Comparison of ENCODE assay signal across 17 cellular contexts in the genomic region with DNA sequence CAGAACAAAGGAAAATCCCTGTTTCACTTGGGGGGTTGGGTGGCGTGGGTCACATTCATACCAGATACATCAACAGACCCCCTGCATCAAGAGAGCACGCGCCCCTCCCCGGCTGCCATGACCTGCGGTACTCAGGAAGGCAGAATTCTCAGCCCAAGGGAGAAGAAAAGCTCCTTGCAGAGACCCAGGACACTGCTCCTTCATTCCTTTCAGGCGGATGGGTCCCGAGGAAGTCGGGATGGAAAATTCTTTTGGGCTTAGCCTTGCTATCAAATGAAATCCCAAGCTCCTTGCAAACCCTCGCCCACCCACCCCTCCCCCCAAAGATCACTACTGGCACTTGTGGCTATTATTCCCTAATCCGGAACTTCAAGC. TPM values are rescaled to one million over a fixed set of nuclear protein-coding genes. Genes with fewer than 3 reads are reported as not detected.
DNase-seq lines count a peak whose midpoint lies in the region; ATAC-seq, FAIRE-seq and TF ChIP-seq lines count a peak whose summit lies in the region.
"Had no signal": no experiment of that assay in that cellular context is flagged by ENCODE, and none has a peak within 500 bp of the region (broad histone marks: within the 10 kb centered on the region; RNA-seq: fewer than 3 reads in every experiment).

No MANE protein-coding gene starts in this region.

- H3F3A ChIP-seq in GM23338 (replicated peaks; ENCODE audit: low read depth) = 0 out of 2 replicates have a peak, but pooled peaks cover 2% of the 10 kb centered on the region
- peaks cover 16% of the 10 kb centered on the region for H3F3A ChIP-seq in SK-N-SH (replicated peaks; ENCODE audit: insufficient read depth)
- peaks cover 17% of the 10 kb centered on the region; the same call in 1 of the 2 replicates for H3F3A ChIP-seq in PC-9 (ENCODE audit: insufficient read depth, low read depth)

- H3K79me2 ChIP-seq in GM23338 (replicated peaks; ENCODE audit: insufficient read depth) (no peaks in the 10 kb centered on the region), HepG2 (ENCODE audit: insufficient read depth, low read length) (no peaks in the 10 kb centered on the region), SK-N-SH (ENCODE audit: insufficient read depth) (peaks cover 3% of the 10 kb centered on the region; the same call in 1 of the 2 replicates), PC-9 (ENCODE audit: low read depth) (no peaks in the 10 kb centered on the region)

- H3K27ac ChIP-seq in GM23338 (ENCODE audit: low read depth) = 0 out of 2 replicates have a peak overlapping the region, but pooled peaks have one; percentile 55
- H3K27ac ChIP-seq in brain microvascular endothelial cell = peak overlapping the region; percentile 3
- H3K27ac ChIP-seq in HepG2 (ENCODE audit: extremely low read length, insufficient read depth, low read length) = peak overlapping the region; percentile 81
- peak overlapping the region; percentile 6 to 46 for H3K27ac ChIP-seq in small intestine (ENCODE audit: low read depth in 1 of 2, low read length in 1 of 2)
- peak overlapping the region in 1 of 2 experiments; percentile 29; a peak in 1 of 4 replicates for H3K27ac ChIP-seq in SK-N-SH (ENCODE audit: low read depth in 2 of 2, low read length in 1 of 2)
- no peak overlapping the region for H3K27ac ChIP-seq in PC-9

- no TSS peak for BruUV-seq in HepG2 (replicated peaks; lab: Mats Ljungman, UMichigan)
- no TSS peak for BruUV-seq in PC-9 (replicated peaks; lab: Mats Ljungman, UMichigan)

- POLR2A ChIA-PET in HepG2 (lab: Yijun Ruan, JAX) = interaction anchor here (1.2 kb wide), 1 partner anchor 149 kb away, joined by 7 read pairs; no protein-coding TSS in a partner anchor
- POLR2A ChIA-PET in SK-N-SH (lab: Yijun Ruan, JAX) = no interaction called here
- POLR2A ChIA-PET in PC-9 (lab: Charles Lee; ENCODE audit: unreplicated experiment) = no interaction called here

- H3K9ac ChIP-seq in HepG2 (ENCODE audit: insufficient read depth, low read depth, low read length) (peak overlapping the region; percentile 48), SK-N-SH (no peak overlapping the region)

- peaks cover 5% of the 10 kb centered on the region for H3K27me3 Mint-ChIP-seq in GM23338 (ENCODE audit: insufficient read depth, low read depth, poor library complexity)
- peaks cover 11% of the 10 kb centered on the region for H3K27me3 Mint-ChIP-seq in endothelial cell (ENCODE audit: unreplicated experiment)
- H3K27me3 Mint-ChIP-seq: activated CD4-positive, alpha-beta memory T cell treated with anti-CD3 and anti-CD28 coated beads, Interleukin-2, amount 10 ng/mL, durations not matched to agents 7 days and 5 days had no signal

- intact Hi-C loops in HepG2 (cut with micrococcal nuclease; ENCODE audit: unreplicated experiment) (loop anchor here (1.0 to 5.0 kb wide), 3 partner anchors 62 to 149 kb away; no protein-coding TSS in a partner anchor), PC-9 (cut with micrococcal nuclease; ENCODE audit: unreplicated experiment) (no loop called here)

- H2AFZ ChIP-seq in GM23338 (no peak overlapping the region), HepG2 (ENCODE audit: low read length) (no peak overlapping the region), SK-N-SH (ENCODE audit: low read depth) (no peak overlapping the region), PC-9 (no peak overlapping the region)

- CTCF ChIA-PET in HepG2 (lab: Yijun Ruan, JAX; ENCODE audit: low intra/inter-chr PET ratio, low total read pairs) (interaction anchor here (1.6 to 2.2 kb wide), 2 partner anchors 136 to 149 kb away, joined by 4 to 26 read pairs; no protein-coding TSS in a partner anchor), SK-N-SH (lab: Yijun Ruan, JAX) (interaction anchor here (0.6 to 5.2 kb wide), 11 partner anchors 9 to 149 kb away, joined by 3 to 35 read pairs (median 4); partner anchors contain the start of gene HIC1), PC-9 (lab: Charles Lee) (no interaction called here)

- H3K4me1 Mint-ChIP-seq in GM23338 = peaks cover 26% of the 10 kb centered on the region
- H3K4me1 Mint-ChIP-seq in endothelial cell (ENCODE audit: unreplicated experiment) = peaks cover 19% of the 10 kb centered on the region

- no peaks in the 10 kb centered on the region for H3K9me3 Mint-ChIP-seq in GM23338
- no peaks in the 10 kb centered on the region for H3K9me3 Mint-ChIP-seq in endothelial cell (ENCODE audit: unreplicated experiment)
- H3K9me3 Mint-ChIP-seq: activated CD4-positive, alpha-beta memory T cell treated with anti-CD3 and anti-CD28 coated beads, Interleukin-2, amount 10 ng/mL, durations not matched to agents 7 days and 5 days had no signal

- H3K4me1 ChIP-seq in GM23338 (ENCODE audit: insufficient read depth) (peaks cover 13% of the 10 kb centered on the region), HepG2 (ENCODE audit: insufficient read depth, low read length) (peaks cover 39% of the 10 kb centered on the region), small intestine (ENCODE audit: control insufficient read depth in 2 of 2, insufficient read depth in 1 of 2, low read depth in 1 of 2, low read length in 1 of 2) (no peaks in the 10 kb centered on the region), SK-N-SH (ENCODE audit: control insufficient read depth in 1 of 2, insufficient read depth in 2 of 2, low read depth in 1 of 2, low read length in 1 of 2) (peaks cover 10 to 15% of the 10 kb centered on the region in 2 experiments; a peak in 3 of 4 replicates), PC-9 (replicated peaks; ENCODE audit: insufficient read depth) (peaks cover 12% of the 10 kb centered on the region)
- H3K4me1 ChIP-seq: Caco-2 had no signal

- H3K4me3 ChIP-seq in GM23338 (no peak overlapping the region), brain microvascular endothelial cell (ENCODE audit: low read depth, low read length) (no peak overlapping the region), HepG2 (replicated peaks in 1 of 3; ENCODE audit: insufficient read depth in 1 of 3, low read depth in 2 of 3, low read length in 3 of 3) (peak overlapping the region in 1 of 3 experiments; percentile 14; a peak in 1 of 6 replicates), small intestine (ENCODE audit: low read depth in 1 of 2, low read length in 2 of 2) (no peak overlapping the region), SK-N-SH (ENCODE audit: low read depth in 2 of 2, low read length in 1 of 2) (no peak overlapping the region), PC-9 (no peak overlapping the region)

- H3K9me2 ChIP-seq in GM23338 (ENCODE audit: insufficient read depth) (no peaks in the 10 kb centered on the region), SK-N-SH (no peaks in the 10 kb centered on the region), PC-9 (ENCODE audit: insufficient read depth) (no peaks in the 10 kb centered on the region)

- peak overlapping the region; percentile 57; the same call in 1 of the 2 replicates for H3K4me2 ChIP-seq in GM23338
- peak overlapping the region; percentile 58 for H3K4me2 ChIP-seq in HepG2 (ENCODE audit: low read depth, low read length)
- no peak overlapping the region for H3K4me2 ChIP-seq in SK-N-SH
- H3K4me2 ChIP-seq in PC-9 = no peak overlapping the region

- no peaks in the 10 kb centered on the region for H3K9me3 ChIP-seq in HepG2 (ENCODE audit: low read length)
- no peaks in the 10 kb centered on the region for H3K9me3 ChIP-seq in small intestine (ENCODE audit: control insufficient read depth, low read depth)
- no peaks in the 10 kb centered on the region for H3K9me3 ChIP-seq in SK-N-SH
- H3K9me3 ChIP-seq in PC-9 (ENCODE audit: insufficient read depth, low read depth) = no peaks in the 10 kb centered on the region
- H3K9me3 ChIP-seq: Caco-2 had no signal

- 50% methylated on average over 2 of the region's 10 CpGs for WGBS in HepG2 (ENCODE audit: low lambda C conversion rate)
- 87 to 90% (median 88%) methylated on average over 10 of the region's 10 CpGs for WGBS in small intestine, 3 donors
- WGBS in SK-N-SH (ENCODE audit: low lambda C conversion rate) = 90% methylated on average over 7 of the region's 10 CpGs

- peak; percentile 24 for ATAC-seq in GM23338
- peak; percentile 18; the same call in 2 of the 3 replicates for ATAC-seq in HepG2
- ATAC-seq in HG02885 (IDR thresholded peaks at IDR 0.05; ENCODE audit: poor library complexity, unreplicated experiment) = no peak

- H3K4me3 Mint-ChIP-seq in GM23338 = no peak overlapping the region
- no peak overlapping the region for H3K4me3 Mint-ChIP-seq in endothelial cell (ENCODE audit: unreplicated experiment)
- H3K4me3 Mint-ChIP-seq: activated CD4-positive, alpha-beta memory T cell treated with anti-CD3 and anti-CD28 coated beads, Interleukin-2, amount 10 ng/mL, durations not matched to agents 7 days and 5 days had no signal

- TF ChIP-seq RAD21 in HepG2 (CRISPR knock-in tag; IDR thresholded peaks at IDR 0.05) = no peak
- no peak for TF ChIP-seq RAD21 in SK-N-SH (IDR thresholded peaks at IDR 0.05; ENCODE audit: low read length)

- H3K27me3 ChIP-seq in GM23338 (ENCODE audit: insufficient read depth) (no peaks in the 10 kb centered on the region), brain microvascular endothelial cell (replicated peaks) (no peaks in the 10 kb centered on the region), HepG2 (ENCODE audit: control insufficient read depth in 1 of 2, insufficient read depth in 2 of 2, low read length in 2 of 2) (no peaks in the 10 kb centered on the region), small intestine (ENCODE audit: control insufficient read depth in 2 of 2, insufficient read depth in 2 of 2, low read length in 2 of 2) (no peaks in the 10 kb centered on the region), SK-N-SH (ENCODE audit: insufficient read depth) (no peaks in the 10 kb centered on the region), PC-9 (ENCODE audit: insufficient read depth, low read depth) (no peaks in the 10 kb centered on the region)

- no peak for FAIRE-seq in HepG2 (lab: Jason Lieb, UNC)
- FAIRE-seq in small intestine (lab: Jason Lieb, UNC) = no peak
- FAIRE-seq: colon, RCC 7860 had no signal

- DNase-seq in GM23338 (ENCODE audit: low spot score) (peak; percentile 43), brain microvascular endothelial cell (no peak), HepG2 (ENCODE audit: low spot score) (no peak), small intestine (no peak), SK-N-SH (no peak), PC-9 (no peak), endothelial cell (ENCODE audit: low spot score) (no peak)
- DNase-seq: activated CD4-positive, alpha-beta memory T cell treated with anti-CD3 and anti-CD28 coated beads, Interleukin-2, amount 10 ng/mL, durations not matched to agents 7 days and 5 days; GOT3; left colon; NCI-H1105; NCI-H2171; NCI-H774 had no signal

- H4K20me1 ChIP-seq in GM23338 (replicated peaks; ENCODE audit: insufficient read depth) (no peaks in the 10 kb centered on the region), HepG2 (ENCODE audit: insufficient read depth, low read length) (no peaks in the 10 kb centered on the region), SK-N-SH (ENCODE audit: insufficient read depth) (no peaks in the 10 kb centered on the region), PC-9 (ENCODE audit: insufficient read depth) (no peaks in the 10 kb centered on the region)

- H3K27ac Mint-ChIP-seq in GM23338 (peak overlapping the region; percentile 68; the same call in 1 of the 2 replicates), endothelial cell (ENCODE audit: unreplicated experiment) (no peak overlapping the region)
- H3K27ac Mint-ChIP-seq: activated CD4-positive, alpha-beta memory T cell treated with anti-CD3 and anti-CD28 coated beads, Interleukin-2, amount 10 ng/mL, durations not matched to agents 7 days and 5 days had no signal

- in situ Hi-C loops in brain microvascular endothelial cell (cut with HindIII; ENCODE audit: low pct_ligation_motif_present, low sequenced_read_pairs) (no loop called here), HepG2 (cut with HindIII; ENCODE audit: extremely low pct_ligation_motif_present, low pct_unique_long_range_greater_than_20kb) (loop anchor here (5.0 kb wide), 1 partner anchor 147 kb away; no protein-coding TSS in a partner anchor)

- no peak for TF ChIP-seq CTCF in GM23338 (conservative IDR thresholded peaks at IDR 0.05; ENCODE audit: low read depth in 2 of 2)
- no peak for TF ChIP-seq CTCF in brain microvascular endothelial cell (IDR thresholded peaks at IDR 0.05; ENCODE audit: low read depth, low read length, missing control alignments)
- TF ChIP-seq CTCF in HepG2 (CRISPR knock-in tag; IDR thresholded peaks at IDR 0.05) = no peak
- no peak for TF ChIP-seq CTCF in SK-N-SH (IDR thresholded peaks at IDR 0.05)
- no peak for TF ChIP-seq CTCF in PC-9 (conservative IDR thresholded peaks at IDR 0.05)
- TF ChIP-seq CTCF in endothelial cell (IDR thresholded peaks at IDR 0.05; ENCODE audit: unreplicated experiment) = no peak

- no peak for TF ChIP-seq POLR2A in HepG2 (IDR thresholded peaks at IDR 0.05; ENCODE audit: insufficient read depth in 1 of 2, low read depth in 2 of 2, low read length in 2 of 2)

- TF ChIP-seq EP300 in HepG2 (IDR thresholded peaks at IDR 0.05; ENCODE audit: low read depth in 2 of 2, low read length in 2 of 2) = no peak
- TF ChIP-seq EP300 in HepG2 (CRISPR knock-in tag; IDR thresholded peaks at IDR 0.05; ENCODE audit: borderline replicate concordance) = no peak
- TF ChIP-seq EP300 in SK-N-SH (IDR thresholded peaks at IDR 0.05; ENCODE audit: borderline replicate concordance in 1 of 2, low read depth in 1 of 2, low read length in 1 of 2) = no peak

- H3K36me3 ChIP-seq in GM23338 (ENCODE audit: insufficient read depth) (no peaks in the 10 kb centered on the region), brain microvascular endothelial cell (replicated peaks) (peaks cover 2% of the 10 kb centered on the region), HepG2 (replicated peaks in 1 of 2; ENCODE audit: control insufficient read depth in 1 of 2, insufficient read depth in 2 of 2, low read length in 2 of 2) (peaks cover 0 to 11% of the 10 kb centered on the region in 2 experiments; a peak in 1 of 5 replicates), small intestine (ENCODE audit: control insufficient read depth in 2 of 2, insufficient read depth in 2 of 2, low read length in 2 of 2) (no peaks in the 10 kb centered on the region), SK-N-SH (replicated peaks in 1 of 2; ENCODE audit: control insufficient read depth in 1 of 2, insufficient read depth in 2 of 2, low read length in 1 of 2) (no peaks in the 10 kb centered on the region), PC-9 (ENCODE audit: low read depth) (no peaks in the 10 kb centered on the region)

- H3K36me3 Mint-ChIP-seq in GM23338 (ENCODE audit: low read depth) = no peaks in the 10 kb centered on the region; the same call in 2 of the 3 replicates
- H3K36me3 Mint-ChIP-seq in endothelial cell (ENCODE audit: low read depth, unreplicated experiment) = peaks cover 14% of the 10 kb centered on the region

RNA-seq across cellular contexts. Expression of gene HIC1, which starts 40.6 kb away (rescaled TPM):
- 0.17 TPM in 1 of 2 replicates, not detected in the other for total RNA-seq in GM23338 (2014; rRNA removed; shearing (Covaris generic))
- polyA plus RNA-seq in GM23338 (2016; fragmentation: Nextera tagmentation; extraction: Ambion mirVana) = 0.23 and 0.26 TPM in 2 replicates
- 0.31 TPM in 1 of 2 replicates, not detected in the other for total RNA-seq in HepG2 (2016; rRNA removed; fragmentation: Illumina TruSeq; extraction: Trizol)
- not detected in 2 replicates for total RNA-seq in HepG2 (2016; cell fraction: cytosol; rRNA removed; fragmentation: Illumina TruSeq; extraction: Trizol; ENCODE audit: low read depth)
- 0.12 and 0.26 TPM in 2 replicates for total RNA-seq in HepG2 (2016; cell fraction: insoluble cytoplasmic fraction; rRNA removed; fragmentation: Illumina TruSeq; extraction: Trizol)
- total RNA-seq in HepG2 (2016; cell fraction: membrane; rRNA removed; fragmentation: Illumina TruSeq; extraction: Trizol) = 0.06 and 0.07 TPM in 2 replicates
- total RNA-seq in HepG2 (2016; cell fraction: nucleus; rRNA removed; fragmentation: Illumina TruSeq; extraction: Trizol) = not detected in 2 replicates
- polyA plus RNA-seq in HepG2 (2011; rRNA removed) = 0.04 and 0.10 TPM in 2 replicates
- 0.09 and 0.12 TPM in 2 replicates for polyA plus RNA-seq in HepG2 (2011; cell fraction: cytosol; rRNA removed)
- 1.1 and 1.2 TPM in 2 replicates for polyA plus RNA-seq in HepG2 (2011; cell fraction: nucleus; rRNA removed)
- 0.23 and 0.39 TPM in 2 replicates for polyA plus RNA-seq in HepG2 (2012)
- not detected in 2 replicates for polyA plus RNA-seq in HepG2 (2016; cell fraction: cytosol; fragmentation: Illumina TruSeq; extraction: Trizol; ENCODE audit: low read depth)
- polyA plus RNA-seq in HepG2 (2016; cell fraction: insoluble cytoplasmic fraction; fragmentation: Illumina TruSeq; extraction: Trizol; ENCODE audit: low read depth) = 0.08 TPM in 1 of 2 replicates, not detected in the other
- 0.06 and 0.09 TPM in 2 replicates for polyA plus RNA-seq in HepG2 (2016; cell fraction: membrane; fragmentation: Illumina TruSeq; extraction: Trizol; ENCODE audit: low read depth)
- 0.84 TPM in 1 of 2 replicates, not detected in the other for polyA plus RNA-seq in HepG2 (2016; cell fraction: nucleus; fragmentation: Illumina TruSeq; extraction: Trizol; ENCODE audit: insufficient read depth, low read depth)
- 0.12 and 0.56 TPM in 2 replicates for polyA minus RNA-seq in HepG2 (2011; rRNA and poly(A)+ RNA removed; ENCODE audit: low replicate concordance)
- not detected in 2 replicates for polyA minus RNA-seq in HepG2 (2011; cell fraction: cytosol; rRNA and poly(A)+ RNA removed)
- 0.12 and 0.13 TPM in 2 replicates for polyA minus RNA-seq in HepG2 (2011; cell fraction: nucleus; rRNA and poly(A)+ RNA removed)
- polyA plus RNA-seq in small intestine = 1 to 10 TPM in 2 of 3 donors, under 1 TPM in 1; 0.89 to 6.9 (median 6.2) TPM
- 3.8 and 6.4 TPM in 2 replicates for polyA plus RNA-seq in SK-N-SH (2012; rRNA removed)
- 2.1 and 3.1 TPM in 2 replicates for polyA plus RNA-seq in SK-N-SH (2012; cell fraction: cytosol; rRNA removed)
- polyA plus RNA-seq in SK-N-SH (2012; cell fraction: nucleus; rRNA removed) = 13.7 and 15.5 TPM in 2 replicates
- total RNA-seq in PC-9 (2021) = 0.63 and 1.6 TPM in 2 replicates
- total RNA-seq in endothelial cell (ENCODE audit: unreplicated experiment) = 0.72 TPM

RNA-seq across cellular contexts. Expression of gene OVCA2, which starts 53.7 kb away (rescaled TPM):
- total RNA-seq in GM23338 (2014; rRNA removed; shearing (Covaris generic)) = 21.3 and 24.8 TPM in 2 replicates
- polyA plus RNA-seq in GM23338 (2016; fragmentation: Nextera tagmentation; extraction: Ambion mirVana) (14.9 and 15.9 TPM in 2 replicates), HepG2 (2011; rRNA removed) (23.7 and 30.7 TPM in 2 replicates), small intestine (10 to 100 TPM; 65.9 to 90.5 (median 80.1) TPM), SK-N-SH (2012; rRNA removed) (58.1 and 59.2 TPM in 2 replicates)
- total RNA-seq in HepG2 (2016; rRNA removed; fragmentation: Illumina TruSeq; extraction: Trizol) (28.2 and 28.5 TPM in 2 replicates), PC-9 (2021) (34.4 and 35.4 TPM in 2 replicates), endothelial cell (ENCODE audit: unreplicated experiment) (32.7 TPM)
- 14.6 and 20.0 TPM in 2 replicates for total RNA-seq in HepG2 (2016; cell fraction: cytosol; rRNA removed; fragmentation: Illumina TruSeq; extraction: Trizol; ENCODE audit: low read depth)
- 30.5 and 31.5 TPM in 2 replicates for total RNA-seq in HepG2 (2016; cell fraction: insoluble cytoplasmic fraction; rRNA removed; fragmentation: Illumina TruSeq; extraction: Trizol)
- total RNA-seq in HepG2 (2016; cell fraction: membrane; rRNA removed; fragmentation: Illumina TruSeq; extraction: Trizol) = 29.3 and 32.1 TPM in 2 replicates
- total RNA-seq in HepG2 (2016; cell fraction: nucleus; rRNA removed; fragmentation: Illumina TruSeq; extraction: Trizol) = 13.5 and 15.0 TPM in 2 replicates
- polyA plus RNA-seq in HepG2 (2011; cell fraction: cytosol; rRNA removed) = 28.7 and 32.0 TPM in 2 replicates
- polyA plus RNA-seq in HepG2 (2011; cell fraction: nucleus; rRNA removed) = 12.2 and 17.3 TPM in 2 replicates
- 7.1 and 10.8 TPM in 2 replicates for polyA plus RNA-seq in HepG2 (2012)
- 21.4 and 25.7 TPM in 2 replicates for polyA plus RNA-seq in HepG2 (2016; cell fraction: cytosol; fragmentation: Illumina TruSeq; extraction: Trizol; ENCODE audit: low read depth)
- polyA plus RNA-seq in HepG2 (2016; cell fraction: insoluble cytoplasmic fraction; fragmentation: Illumina TruSeq; extraction: Trizol; ENCODE audit: low read depth) = 30.2 and 32.2 TPM in 2 replicates
- polyA plus RNA-seq in HepG2 (2016; cell fraction: membrane; fragmentation: Illumina TruSeq; extraction: Trizol; ENCODE audit: low read depth) = 25.8 and 29.0 TPM in 2 replicates
- polyA plus RNA-seq in HepG2 (2016; cell fraction: nucleus; fragmentation: Illumina TruSeq; extraction: Trizol; ENCODE audit: insufficient read depth, low read depth) = 19.9 and 28.4 TPM in 2 replicates
- 18.1 and 38.8 TPM in 2 replicates for polyA minus RNA-seq in HepG2 (2011; rRNA and poly(A)+ RNA removed; ENCODE audit: low replicate concordance)
- 2.6 and 5.9 TPM in 2 replicates for polyA minus RNA-seq in HepG2 (2011; cell fraction: cytosol; rRNA and poly(A)+ RNA removed)
- polyA minus RNA-seq in HepG2 (2011; cell fraction: nucleus; rRNA and poly(A)+ RNA removed) = 1.7 TPM in 1 of 2 replicates, not detected in the other
- polyA plus RNA-seq in SK-N-SH (2012; cell fraction: cytosol; rRNA removed) = 39.2 and 51.0 TPM in 2 replicates
- polyA plus RNA-seq in SK-N-SH (2012; cell fraction: nucleus; rRNA removed) = 34.5 and 38.7 TPM in 2 replicates

Comparison
In these comparisons a context has a peak if more than half of its experiments do, and no peak if none do; other contexts are left out.
1. H3K4me2 ChIP-seq: peak in GM23338 (single experiment) and HepG2 (single experiment); none in SK-N-SH (single experiment) and PC-9 (single experiment).